In the genomic region with DNA sequence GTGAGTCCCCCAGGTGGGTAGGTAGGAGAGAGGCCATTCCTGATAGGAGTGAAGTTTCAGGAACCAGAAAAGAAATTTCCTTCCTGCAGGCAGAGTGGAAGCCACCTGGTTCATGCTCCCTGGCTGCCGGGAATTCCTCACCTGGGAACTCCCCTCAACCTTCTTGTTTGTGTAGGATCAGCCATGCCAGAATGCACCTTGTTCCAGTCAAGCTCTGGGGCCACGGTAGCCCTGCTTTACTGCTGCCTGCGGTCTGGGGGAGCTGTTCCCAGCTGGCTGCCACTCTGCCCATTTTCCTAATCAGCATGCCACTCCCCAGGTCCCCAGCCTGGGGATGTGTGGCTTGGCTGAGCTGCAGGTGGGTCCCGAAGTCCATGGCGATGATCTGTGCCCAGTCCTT, we compare ENCODE assay signal across 22 cellular contexts. TPM values are rescaled to one million over a fixed set of nuclear protein-coding genes. Genes with fewer than 3 reads are reported as not detected.
DNase-seq lines count a peak whose midpoint lies in the region; ATAC-seq and TF ChIP-seq lines count a peak whose summit lies in the region.
"Had no signal": no experiment of that assay in that cellular context is flagged by ENCODE, and none has a peak within 500 bp of the region (broad histone marks: within the 10 kb centered on the region; RNA-seq: fewer than 3 reads in every experiment).

No MANE protein-coding gene starts in this region.

- H3K4me1 ChIP-seq in heart left ventricle = peaks cover 0 to 59% (median 31%) of the 10 kb centered on the region in 12 donors
- H3K4me1 ChIP-seq in esophagus squamous epithelium = peaks cover 30 to 60% (median 51%) of the 10 kb centered on the region in 3 donors
- H3K4me1 ChIP-seq in vagina = peaks cover 65% of the 10 kb centered on the region

- no peaks in the 10 kb centered on the region for H3K9me3 ChIP-seq in heart left ventricle
- no peaks in the 10 kb centered on the region for H3K9me3 ChIP-seq in esophagus squamous epithelium
- H3K9me3 ChIP-seq in vagina = no peaks in the 10 kb centered on the region
- H3K9me3 ChIP-seq: A549 had no signal

- ATAC-seq in heart left ventricle (no peak), Right ventricle myocardium superior (ENCODE audit: poor library complexity) (no peak)
- ATAC-seq: SK-N-SH treated with all-trans-retinoic acid at 6 μM for 48 hours had no signal

- H3K4me3 Mint-ChIP-seq in nephron = no peak overlapping the region
- H3K4me3 Mint-ChIP-seq: activated CD4-positive, alpha-beta T cell treated with anti-CD3 and anti-CD28 coated beads, Interleukin-2, amount 10 ng/mL, durations not matched to agents 24 days and 14 days; activated naive CD4-positive, alpha-beta T cell treated with anti-CD3 and anti-CD28 coated beads, Interleukin-2, amount 10 ng/mL, durations not matched to agents 7 days and 5 days; CD4-positive, CD25-positive, alpha-beta regulatory T cell had no signal

- no peak overlapping the region for H3K4me3 ChIP-seq in heart left ventricle
- no peak overlapping the region for H3K4me3 ChIP-seq in esophagus squamous epithelium
- H3K4me3 ChIP-seq in vagina = no peak overlapping the region
- H3K4me3 ChIP-seq: A549, lung had no signal

- 59 to 84% (median 71%) methylated on average over 3 to 5 of the region's 5 CpGs for WGBS in heart left ventricle, 4 donors
- WGBS in esophagus squamous epithelium, 2 donors = 47 to 50% methylated on average over 1 to 3 of the region's 5 CpGs

- H3K9me3 Mint-ChIP-seq in nephron = peaks cover 2% of the 10 kb centered on the region
- H3K9me3 Mint-ChIP-seq: activated CD4-positive, alpha-beta T cell treated with anti-CD3 and anti-CD28 coated beads, Interleukin-2, amount 10 ng/mL, durations not matched to agents 24 days and 14 days; activated naive CD4-positive, alpha-beta T cell treated with anti-CD3 and anti-CD28 coated beads, Interleukin-2, amount 10 ng/mL, durations not matched to agents 7 days and 5 days had no signal

- no peaks in the 10 kb centered on the region for H3K36me3 Mint-ChIP-seq in nephron (ENCODE audit: low read depth)
- H3K36me3 Mint-ChIP-seq: activated naive CD4-positive, alpha-beta T cell treated with anti-CD3 and anti-CD28 coated beads, Interleukin-2, amount 10 ng/mL, durations not matched to agents 7 days and 5 days; CD4-positive, CD25-positive, alpha-beta regulatory T cell had no signal

- TF ChIP-seq CTCF in heart left ventricle (IDR thresholded peaks at IDR 0.05) (no peak), esophagus squamous epithelium (IDR thresholded peaks at IDR 0.05) (no peak), nephron (IDR thresholded peaks at IDR 0.05; ENCODE audit: unreplicated experiment in 3 of 3) (no peak), vagina (IDR thresholded peaks at IDR 0.05) (no peak)

- peaks cover 53% of the 10 kb centered on the region for H3K4me1 Mint-ChIP-seq in nephron
- H3K4me1 Mint-ChIP-seq: activated naive CD4-positive, alpha-beta T cell treated with anti-CD3 and anti-CD28 coated beads, Interleukin-2, amount 10 ng/mL, durations not matched to agents 7 days and 5 days; CD4-positive, CD25-positive, alpha-beta regulatory T cell had no signal

- H3K27me3 ChIP-seq in heart left ventricle = no peaks in the 10 kb centered on the region
- no peaks in the 10 kb centered on the region for H3K27me3 ChIP-seq in esophagus squamous epithelium
- no peaks in the 10 kb centered on the region for H3K27me3 ChIP-seq in vagina

- DNase-seq in heart left ventricle (no peak), Right ventricle myocardium superior (no peak), esophagus squamous epithelium (lab: John Stamatoyannopoulos, UW) (no peak), vagina (ENCODE audit: extremely low spot score in 2 of 2) (no peak), medulla oblongata (ENCODE audit: extremely low spot score) (no peak), foreskin melanocyte (no peak), ureter (ENCODE audit: low spot score) (no peak)
- DNase-seq: activated CD4-positive, alpha-beta T cell treated with anti-CD3 and anti-CD28 coated beads, Interleukin-2, amount 10 ng/mL, durations not matched to agents 24 days and 14 days; activated naive CD4-positive, alpha-beta T cell treated with anti-CD3 and anti-CD28 coated beads, Interleukin-2, amount 10 ng/mL, durations not matched to agents 7 days and 5 days; activated T-cell treated with anti-CD3 and anti-CD28 coated beads for 4 hours; CD4-positive, CD25-positive, alpha-beta regulatory T cell; DND-41; NCI-H187 treated with DMSO at 0.1 percent for 48 hours; NCI-H524 treated with DMSO at 0.1 percent for 48 hours; stimulated activated CD4-positive, alpha-beta T cell treated with anti-CD3 and anti-CD28 coated beads, Interleukin-1b, Interleukin-23, amount 100 ng/mL, for 48 hours had no signal

- TF ChIP-seq POLR2A in heart left ventricle (IDR thresholded peaks at IDR 0.05) (no peak), esophagus squamous epithelium (IDR thresholded peaks at IDR 0.05) (no peak), vagina (IDR thresholded peaks at IDR 0.05) (no peak)

- peak overlapping the region; percentile 64 to 95 (median 88) for H3K27ac Mint-ChIP-seq in nephron
- H3K27ac Mint-ChIP-seq: activated CD4-positive, alpha-beta T cell treated with anti-CD3 and anti-CD28 coated beads, Interleukin-2, amount 10 ng/mL, durations not matched to agents 24 days and 14 days; activated naive CD4-positive, alpha-beta T cell treated with anti-CD3 and anti-CD28 coated beads, Interleukin-2, amount 10 ng/mL, durations not matched to agents 7 days and 5 days; CD4-positive, CD25-positive, alpha-beta regulatory T cell had no signal

- H3K36me3 ChIP-seq in heart left ventricle (no peaks in the 10 kb centered on the region), esophagus squamous epithelium (no peaks in the 10 kb centered on the region), vagina (no peaks in the 10 kb centered on the region)

- H3K27me3 Mint-ChIP-seq in nephron (ENCODE audit: low read depth) = no peaks in the 10 kb centered on the region

- peak overlapping the region in 9 of 12 donors; percentile 5 to 86 (median 78) for H3K27ac ChIP-seq in heart left ventricle
- H3K27ac ChIP-seq in esophagus squamous epithelium = peak overlapping the region; percentile 18 to 62 (median 38)
- H3K27ac ChIP-seq in vagina = peak overlapping the region; percentile 63

- intact Hi-C loops in heart left ventricle (cut with DNase I) (loop anchor here in 2 of 10 donors (5.0 kb wide), 1 partner anchor 36 kb away; no protein-coding TSS in a partner anchor), Right ventricle myocardium superior (cut with DNase I) (no loop called here), esophagus squamous epithelium (cut with DNase I) (no loop called here), vagina (cut with DNase I) (loop anchor here (10.0 kb wide), 1 partner anchor 791 kb away; no protein-coding TSS in a partner anchor)

RNA-seq across cellular contexts. Expression of a gene that starts 18.7 kb away (rescaled TPM):
- total RNA-seq in heart left ventricle (10 to 100 TPM; 27.4 to 73.3 (median 44.8) TPM), Right ventricle myocardium superior (41.0 TPM), esophagus squamous epithelium (10 to 100 TPM; 42.3 to 60.4 (median 47.9) TPM), vagina (85.2 TPM), ureter (107 TPM)
- 10 to 100 TPM; 10.6 to 37.2 TPM for polyA plus RNA-seq in heart left ventricle

RNA-seq across cellular contexts. Expression of a gene that starts 54.1 kb away (rescaled TPM):
- total RNA-seq in heart left ventricle (not detected), Right ventricle myocardium superior (not detected), esophagus squamous epithelium (not detected), vagina (not detected), ureter (not detected)
- not detected for polyA plus RNA-seq in heart left ventricle
- total RNA-seq: activated CD4-positive, alpha-beta T cell treated with anti-CD3 and anti-CD28 coated beads, Interleukin-2, amount 10 ng/mL, durations not matched to agents 24 days and 14 days; CD4-positive, CD25-positive, alpha-beta regulatory T cell; lung; renal cortical epithelial cell; temporal lobe had no signal
- polyA plus RNA-seq: A549; CD4-positive, CD25-positive, alpha-beta regulatory T cell; lung; neural cell had no signal
